Comparison of ENCODE assay signal across 8 cellular contexts in the genomic region with DNA sequence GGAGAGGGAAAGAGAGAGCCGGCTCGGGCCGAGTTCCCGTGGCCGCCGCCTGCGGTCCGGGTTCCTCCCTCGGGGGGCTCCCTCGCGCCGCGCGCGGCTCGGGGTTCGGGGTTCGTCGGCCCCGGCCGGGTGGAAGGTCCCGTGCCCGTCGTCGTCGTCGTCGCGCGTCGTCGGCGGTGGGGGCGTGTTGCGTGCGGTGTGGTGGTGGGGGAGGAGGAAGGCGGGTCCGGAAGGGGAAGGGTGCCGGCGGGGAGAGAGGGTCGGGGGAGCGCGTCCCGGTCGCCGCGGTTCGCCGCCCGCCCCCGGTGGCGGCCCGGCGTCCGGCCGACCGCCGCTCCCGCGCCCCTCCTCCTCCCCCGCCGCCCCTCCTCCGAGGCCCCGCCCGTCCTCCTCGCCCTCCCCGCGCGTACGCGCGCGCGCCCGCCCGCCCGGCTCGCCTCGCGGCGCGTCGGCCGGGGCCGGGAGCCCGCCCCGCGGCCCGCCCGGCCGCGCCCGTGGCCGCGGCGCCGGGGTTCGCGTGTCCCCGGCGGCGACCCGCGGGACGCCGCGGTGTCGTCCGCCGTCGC.
DNase-seq lines count a peak whose midpoint lies in the region; ATAC-seq and TF ChIP-seq lines count a peak whose summit lies in the region.
"Not testable (repeated sequence)": the region's sequence is repeated elsewhere in the genome, so short reads cannot be mapped to it uniquely, and the experiment has no call there.

No MANE protein-coding gene starts in this region.

- not testable (repeated sequence) for H3K36me3 ChIP-seq in left ventricle myocardium inferior; ovary; aorta (ENCODE audit: control insufficient read depth in 1 of 2, insufficient read depth in 2 of 2, low read length in 1 of 2)

- peak; percentile 65 for DNase-seq in activated CD8-positive, alpha-beta T cell treated with anti-CD3 and anti-CD28 coated beads for 36 hours
- DNase-seq in activated naive CD4-positive, alpha-beta T cell treated with anti-CD3 and anti-CD28 coated beads, Interleukin-2, amount 50 U/mL, for 72 hours (ENCODE audit: low spot score in 2 of 2) = peak in 1 of 2 donors; percentile 92
- DNase-seq in left ventricle myocardium inferior (peak; percentile 73), ovary (peak in 4 of 5 donors; percentile 17 to 90 (median 46)), aorta (peak; percentile 5 to 62)
- peak; percentile 74 to 92 (median 81) for DNase-seq in stimulated activated CD4-positive, alpha-beta T cell treated with anti-CD3 and anti-CD28 coated beads, TNF-alpha, amount 100 ng/mL, for 4 hours (ENCODE audit: low read depth in 3 of 3)

- H3K27ac Mint-ChIP-seq in activated CD8-positive, alpha-beta T cell treated with anti-CD3 and anti-CD28 coated beads for 36 hours; activated naive CD4-positive, alpha-beta T cell treated with anti-CD3 and anti-CD28 coated beads, Interleukin-2, amount 50 U/mL, for 72 hours: not testable (repeated sequence)

- intact Hi-C loops in activated CD8-positive, alpha-beta T cell treated with anti-CD3 and anti-CD28 coated beads for 36 hours (cut with micrococcal nuclease); left ventricle myocardium inferior (cut with micrococcal nuclease); ovary (cut with DNase I); aorta (cut with DNase I): not testable (repeated sequence)

- H3K27me3 Mint-ChIP-seq in activated CD8-positive, alpha-beta T cell treated with anti-CD3 and anti-CD28 coated beads for 36 hours = not testable (repeated sequence)

- WGBS in ovary, 3 donors = 25 to 31% methylated on average over 41 to 43 of the region's 111 CpGs; no CpG with 5 or more reads in 1 of the 3 donors
- WGBS in aorta, 2 donors = 33 to 75% methylated on average over 33 to 40 of the region's 111 CpGs

- H3K4me3 ChIP-seq in left ventricle myocardium inferior; ovary; aorta (ENCODE audit: low read length in 2 of 2): not testable (repeated sequence)

- TF ChIP-seq EP300 in ovary (IDR thresholded peaks at IDR 0.05) = not testable (repeated sequence)

- not testable (repeated sequence) for H3K4me1 ChIP-seq in left ventricle myocardium inferior; ovary (ENCODE audit: insufficient read depth); aorta (ENCODE audit: control insufficient read depth in 1 of 2, insufficient read depth in 2 of 2, low read length in 2 of 2)

- H3K9me3 ChIP-seq in left ventricle myocardium inferior (replicated peaks); ovary; aorta (ENCODE audit: control insufficient read depth, low read length): not testable (repeated sequence)

- CTCF ChIA-PET in activated CD8-positive, alpha-beta T cell treated with anti-CD3 and anti-CD28 coated beads for 36 hours (lab: Charles Lee) = not testable (repeated sequence)

- POLR2A ChIA-PET in activated CD8-positive, alpha-beta T cell treated with anti-CD3 and anti-CD28 coated beads for 36 hours (lab: Charles Lee) = not testable (repeated sequence)

- not testable (repeated sequence) for TF ChIP-seq POLR2A in ovary (IDR thresholded peaks at IDR 0.05)

- not testable (repeated sequence) for H3K36me3 Mint-ChIP-seq in activated CD8-positive, alpha-beta T cell treated with anti-CD3 and anti-CD28 coated beads for 36 hours (ENCODE audit: low read depth); activated naive CD4-positive, alpha-beta T cell treated with anti-CD3 and anti-CD28 coated beads, Interleukin-2, amount 50 U/mL, for 72 hours

- ATAC-seq in GM21528 (IDR thresholded peaks at IDR 0.05; ENCODE audit: low FRiP score, unreplicated experiment) (peak; percentile 56), HG03565 (IDR thresholded peaks at IDR 0.05; ENCODE audit: unreplicated experiment) (peak; percentile 39)
- peak; percentile 30 for ATAC-seq in activated CD8-positive, alpha-beta T cell treated with anti-CD3 and anti-CD28 coated beads for 36 hours
- ATAC-seq in activated naive CD4-positive, alpha-beta T cell treated with anti-CD3 and anti-CD28 coated beads, Interleukin-2, amount 50 U/mL, for 72 hours = peak; percentile 22 to 26
- not testable (repeated sequence) for ATAC-seq in aorta (ENCODE audit: low FRiP score)

- not testable (repeated sequence) for TF ChIP-seq CTCF in activated CD8-positive, alpha-beta T cell treated with anti-CD3 and anti-CD28 coated beads for 36 hours (IDR thresholded peaks at IDR 0.05); left ventricle myocardium inferior (IDR thresholded peaks at IDR 0.05; ENCODE audit: borderline replicate concordance); ovary (IDR thresholded peaks at IDR 0.05)

- H3K27ac ChIP-seq in left ventricle myocardium inferior (replicated peaks); ovary; aorta (ENCODE audit: low read depth in 1 of 2, low read length in 2 of 2): not testable (repeated sequence)

- H3K4me1 Mint-ChIP-seq in activated CD8-positive, alpha-beta T cell treated with anti-CD3 and anti-CD28 coated beads for 36 hours (ENCODE audit: low read depth) = not testable (repeated sequence)

- H3K27me3 ChIP-seq in left ventricle myocardium inferior (ENCODE audit: low read depth); ovary; aorta (ENCODE audit: control insufficient read depth in 1 of 2, insufficient read depth in 2 of 2, low read length in 1 of 2): not testable (repeated sequence)

- H3K9me3 Mint-ChIP-seq in activated CD8-positive, alpha-beta T cell treated with anti-CD3 and anti-CD28 coated beads for 36 hours; activated naive CD4-positive, alpha-beta T cell treated with anti-CD3 and anti-CD28 coated beads, Interleukin-2, amount 50 U/mL, for 72 hours: not testable (repeated sequence)

- H3K4me3 Mint-ChIP-seq in activated CD8-positive, alpha-beta T cell treated with anti-CD3 and anti-CD28 coated beads for 36 hours = not testable (repeated sequence)
